23 cellular contexts compared by ENCODE assay signal in the genomic region with DNA sequence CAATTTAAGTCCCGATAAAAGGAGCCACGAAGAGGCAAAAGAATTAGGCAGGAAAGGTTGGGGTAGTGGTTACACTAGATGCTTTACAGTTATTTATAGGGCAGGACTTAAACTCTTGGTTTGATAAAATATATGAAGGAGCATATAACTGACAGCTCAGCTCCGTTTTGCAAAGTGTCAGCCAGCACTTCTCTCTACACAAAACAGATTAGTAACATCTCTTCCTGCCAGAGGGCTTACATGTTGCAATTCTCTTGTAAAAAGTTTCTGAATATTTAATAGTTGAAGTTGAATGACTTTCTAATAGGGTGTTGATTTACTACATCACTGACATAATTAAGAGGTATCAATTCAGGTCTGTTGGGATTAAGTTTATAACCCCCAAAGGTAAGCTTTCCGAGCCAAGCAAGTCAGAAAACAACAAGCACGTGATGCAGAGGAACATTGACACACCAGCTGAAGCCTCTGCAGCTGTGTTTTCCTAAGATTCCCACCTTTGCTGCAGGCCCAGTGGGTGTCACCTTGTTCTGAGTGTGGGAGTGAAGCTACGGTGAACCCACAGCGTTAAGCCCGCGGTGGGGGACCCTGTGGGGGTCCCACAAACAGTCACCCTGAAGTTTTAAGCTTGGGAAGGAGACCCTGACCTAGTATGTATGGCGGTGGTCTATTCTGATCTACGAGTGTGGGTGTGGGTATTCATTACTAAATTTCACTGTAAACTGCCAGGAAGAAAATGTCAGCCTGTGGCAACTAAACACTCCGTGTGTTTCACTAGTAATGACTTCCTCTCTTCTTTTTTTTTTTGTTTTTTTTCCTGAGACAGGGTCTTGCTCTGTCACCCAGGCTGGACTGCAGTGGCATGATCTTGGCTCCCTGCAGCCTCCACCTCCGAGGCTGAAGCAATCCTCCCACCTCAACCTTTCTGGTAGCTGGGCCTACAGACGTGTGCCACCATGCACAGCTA. TPM values are rescaled to one million over a fixed set of nuclear protein-coding genes. Genes with fewer than 3 reads are reported as not detected.
DNase-seq lines count a peak whose midpoint lies in the region; ATAC-seq lines count a peak whose summit lies in the region.
"Had no signal": no experiment of that assay in that cellular context is flagged by ENCODE, and none has a peak within 500 bp of the region (broad histone marks: within the 10 kb centered on the region; RNA-seq: fewer than 3 reads in every experiment).

No MANE protein-coding gene starts in this region.

- H3K9me3 Mint-ChIP-seq in immature natural killer cell, result no peaks in the 10 kb centered on the region
- H3K9me3 Mint-ChIP-seq: activated naive CD4-positive, alpha-beta T cell treated with anti-CD3 and anti-CD28 coated beads, Interleukin-2, amount 50 U/mL, for 24 hours; brain; nephron; stimulated activated naive CD8-positive, alpha-beta T cell treated with anti-CD3 and anti-CD28 coated beads, Interleukin-15, amount 100 ng/mL, for 72 hours had no signal

- H3K4me3 ChIP-seq in SK-N-MC, result peak overlapping the region; percentile 32; the same call in 1 of the 2 replicates
- H3K4me3 ChIP-seq: BLaER1 treated with 17β-estradiol and CSF1 and Interleukin-3, amounts not matched to agents 10 nM and 100 nM; PC-9; upper lobe of right lung had no signal

- H3K4me3 Mint-ChIP-seq in immature natural killer cell, result no peak overlapping the region
- H3K4me3 Mint-ChIP-seq: activated naive CD4-positive, alpha-beta T cell treated with anti-CD3 and anti-CD28 coated beads, Interleukin-2, amount 50 U/mL, for 24 hours; brain; nephron; stimulated activated naive CD8-positive, alpha-beta T cell treated with anti-CD3 and anti-CD28 coated beads, Interleukin-15, amount 100 ng/mL, for 72 hours had no signal

- H3K27ac Mint-ChIP-seq in immature natural killer cell, result no peak overlapping the region
- H3K27ac Mint-ChIP-seq: activated naive CD4-positive, alpha-beta T cell treated with anti-CD3 and anti-CD28 coated beads, Interleukin-2, amount 50 U/mL, for 24 hours; brain; stimulated activated naive CD8-positive, alpha-beta T cell treated with anti-CD3 and anti-CD28 coated beads, Interleukin-15, amount 100 ng/mL, for 72 hours had no signal

- ATAC-seq in HG03108 (IDR thresholded peaks at IDR 0.05; ENCODE audit: unreplicated experiment), result no peak
- ATAC-seq: stimulated activated naive CD8-positive, alpha-beta T cell treated with anti-CD3 and anti-CD28 coated beads, Interleukin-15, amount 100 ng/mL, for 72 hours; upper lobe of right lung had no signal

- peaks cover 0 to 2% (median 2%) of the 10 kb centered on the region in 3 donors for H3K27me3 Mint-ChIP-seq in immature natural killer cell (ENCODE audit: low read depth in 3 of 3)
- H3K27me3 Mint-ChIP-seq: activated naive CD4-positive, alpha-beta T cell treated with anti-CD3 and anti-CD28 coated beads, Interleukin-2, amount 50 U/mL, for 24 hours; stimulated activated naive CD8-positive, alpha-beta T cell treated with anti-CD3 and anti-CD28 coated beads, Interleukin-15, amount 100 ng/mL, for 72 hours had no signal

- H3K36me3 ChIP-seq in SK-N-MC (ENCODE audit: insufficient read depth, low read length), result no peaks in the 10 kb centered on the region
- H3K36me3 ChIP-seq: BLaER1 treated with 17β-estradiol and CSF1 and Interleukin-3, amounts not matched to agents 10 nM and 100 nM; upper lobe of right lung had no signal

- in situ Hi-C loops in KBM-7 (cut with MboI; ENCODE audit: low pct_unique_long_range_greater_than_20kb, low sequenced_read_pairs), result no loop called here

- no peak overlapping the region for H3K27ac ChIP-seq in SK-N-MC
- H3K27ac ChIP-seq in substantia nigra (ENCODE audit: low read depth, low read length, poor library complexity, severe bottlenecking), result no peak overlapping the region
- H3K27ac ChIP-seq: epithelial cell of prostate, PC-9, upper lobe of right lung had no signal

- H3K9ac ChIP-seq in SK-N-MC (ENCODE audit: insufficient read length), result no peak overlapping the region

- DNase-seq in DMS53 (lab: John Stamatoyannopoulos, UW) (peak; percentile 30), DMS53 treated with DMSO at 0.1 percent for 48 hours (lab: John Stamatoyannopoulos, UW; ENCODE audit: unreplicated experiment) (no peak), KBM-7 (peak; percentile 32), SK-N-MC (ENCODE audit: low read depth, low spot score) (peak; percentile 47), left kidney (ENCODE audit: low read depth, low spot score) (peak; percentile 53), immature natural killer cell (no peak), substantia nigra (lab: John Stamatoyannopoulos, UW) (no peak)
- DNase-seq: 8988T; activated T-cell treated with anti-CD3 and anti-CD28 coated beads, Interleukin-2, amount 50 U/mL, for 1 hour; DMS79; glutamatergic neuron; KG1; mesendoderm; NCI-H1105 treated with DMSO at 0.1 percent for 48 hours; PC-9; stimulated activated naive CD8-positive, alpha-beta T cell treated with anti-CD3 and anti-CD28 coated beads, Interleukin-15, amount 100 ng/mL, for 72 hours; upper lobe of right lung had no signal

- no peaks in the 10 kb centered on the region for H3K9me3 ChIP-seq in SK-N-MC (ENCODE audit: low read depth, low read length)
- H3K9me3 ChIP-seq: BLaER1 treated with 17β-estradiol and CSF1 and Interleukin-3, amounts not matched to agents 10 nM and 100 nM; upper lobe of right lung had no signal

- no peaks in the 10 kb centered on the region for H3K36me3 Mint-ChIP-seq in immature natural killer cell
- H3K36me3 Mint-ChIP-seq: activated naive CD4-positive, alpha-beta T cell treated with anti-CD3 and anti-CD28 coated beads, Interleukin-2, amount 50 U/mL, for 24 hours; brain had no signal

- no peaks in the 10 kb centered on the region for H3K4me1 Mint-ChIP-seq in immature natural killer cell
- H3K4me1 Mint-ChIP-seq: activated naive CD4-positive, alpha-beta T cell treated with anti-CD3 and anti-CD28 coated beads, Interleukin-2, amount 50 U/mL, for 24 hours; nephron; stimulated activated naive CD8-positive, alpha-beta T cell treated with anti-CD3 and anti-CD28 coated beads, Interleukin-15, amount 100 ng/mL, for 72 hours had no signal

RNA-seq across cellular contexts. Expression of gene ATP13A3, which starts 22.0 kb away (rescaled TPM):
- 1 to 10 TPM; 5.2 to 8.5 (median 7.3) TPM for polyA plus RNA-seq in immature natural killer cell

Comparison
In these comparisons a context has a peak if more than half of its experiments do, and no peak if none do; other contexts are left out.
1. DNase-seq: peak in DMS53 (single experiment), KBM-7 (single experiment), SK-N-MC (single experiment) and left kidney (single experiment); none in DMS53 treated with DMSO at 0.1 percent for 48 hours (single experiment), immature natural killer cell (0 of 3) and substantia nigra (0 of 49).